8 cellular contexts compared by ENCODE assay signal in genomic region chr20:3209023-3209945, GRCh38. TPM values are rescaled to one million over a fixed set of nuclear protein-coding genes. Genes with fewer than 3 reads are reported as not detected.
DNase-seq lines count a peak whose midpoint lies in the region; ATAC-seq and TF ChIP-seq lines count a peak whose summit lies in the region.

Gene ITPA (plus strand): TSS chr20:3209498. CDS start chr20:3209552, 54 bp downstream.

- H3K4me1 Mint-ChIP-seq in natural killer cell, result peaks cover 22 to 43% of the 10 kb centered on the region in 2 donors

- H3K9me3 Mint-ChIP-seq in natural killer cell, result no peaks in the 10 kb centered on the region

- H3K4me3 Mint-ChIP-seq in natural killer cell, result peak within 1 kb of the TSS; percentile 86

- H3K4me3 ChIP-seq in fibroblast of mammary gland (ENCODE audit: control insufficient read depth, low read depth, low read length), result peak within 1 kb of the TSS; percentile 94
- peak within 1 kb of the TSS; percentile 73 to 94 (median 86) for H3K4me3 ChIP-seq in stomach

- H3K27me3 Mint-ChIP-seq in natural killer cell (ENCODE audit: low read depth in 2 of 2), result no peaks in the 10 kb centered on the region

- TF ChIP-seq EP300 in stomach (IDR thresholded peaks at IDR 0.05), result no peak

- WGBS in stomach, 5 donors, result 0 to 1% (median 1%) methylated on average over 41 to 55 of the region's 55 CpGs

- TF ChIP-seq CTCF in fibroblast of mammary gland (conservative IDR thresholded peaks at IDR 0.05; ENCODE audit: control insufficient read depth, insufficient read depth, low read depth, low read length), result no peak
- no peak for TF ChIP-seq CTCF in natural killer cell (IDR thresholded peaks at IDR 0.05)
- TF ChIP-seq CTCF in stomach (IDR thresholded peaks at IDR 0.05), result no peak

- ATAC-seq in HG02610 (IDR thresholded peaks at IDR 0.05; ENCODE audit: unreplicated experiment), result peak; percentile 41
- peak; percentile 24 to 42 (median 40) for ATAC-seq in natural killer cell

- no peaks in the 10 kb centered on the region for H3K27me3 ChIP-seq in stomach

- peaks cover 0 to 14% (median 14%) of the 10 kb centered on the region in 4 donors for H3K36me3 ChIP-seq in stomach

- peak within 1 kb of the TSS; percentile 83 to 91 (median 87) for H3K27ac ChIP-seq in stomach

- intact Hi-C loops in natural killer cell (cut with micrococcal nuclease), result loop anchor here (2.0 kb wide), 1 partner anchor 50 kb away; the partner anchor contains the start of genes FASTKD5 and UBOX5
- intact Hi-C loops in stomach (cut with DNase I; ENCODE audit: low total_unique reads), result no loop called here

- no peaks in the 10 kb centered on the region for H3K36me3 Mint-ChIP-seq in natural killer cell

- H3K9me3 ChIP-seq in stomach, result no peaks in the 10 kb centered on the region

- peaks cover 11 to 32% (median 23%) of the 10 kb centered on the region in 4 donors for H3K4me1 ChIP-seq in stomach

- DNase-seq in DMS53 (lab: John Stamatoyannopoulos, UW), result peak; percentile 60
- DNase-seq in OCI-M1 (lab: John Stamatoyannopoulos, UW), result peak; percentile 80
- peak; percentile 44 for DNase-seq in activated T-helper 1 cell treated with Interleukin-2 at 50 U/mL for 16 hours (ENCODE audit: low read depth)
- DNase-seq in fibroblast of mammary gland (ENCODE audit: low read depth), result peak; percentile 28
- DNase-seq in natural killer cell, result peak; percentile 51
- DNase-seq in stomach, result peak; percentile 57
- DNase-seq in amniotic stem cell (lab: John Stamatoyannopoulos, UW), result no peak

- H3K27ac Mint-ChIP-seq in natural killer cell, result peak within 1 kb of the TSS; percentile 83 to 92

- TF ChIP-seq POLR2A in stomach (IDR thresholded peaks at IDR 0.05), result no peak

RNA-seq across cellular contexts. Expression of gene ITPA, which starts in this region (rescaled TPM):
- total RNA-seq in natural killer cell (10 to 100 TPM; 49.6 to 53.2 (median 50.2) TPM), stomach (10 to 100 TPM; 11.1 to 57.1 (median 36.9) TPM)
- polyA plus RNA-seq in stomach, result 100 to 1,000 TPM in 1 of 3 donors, 10 to 100 TPM in 2; 58.8 to 105 (median 78.9) TPM
